In the genomic region with DNA sequence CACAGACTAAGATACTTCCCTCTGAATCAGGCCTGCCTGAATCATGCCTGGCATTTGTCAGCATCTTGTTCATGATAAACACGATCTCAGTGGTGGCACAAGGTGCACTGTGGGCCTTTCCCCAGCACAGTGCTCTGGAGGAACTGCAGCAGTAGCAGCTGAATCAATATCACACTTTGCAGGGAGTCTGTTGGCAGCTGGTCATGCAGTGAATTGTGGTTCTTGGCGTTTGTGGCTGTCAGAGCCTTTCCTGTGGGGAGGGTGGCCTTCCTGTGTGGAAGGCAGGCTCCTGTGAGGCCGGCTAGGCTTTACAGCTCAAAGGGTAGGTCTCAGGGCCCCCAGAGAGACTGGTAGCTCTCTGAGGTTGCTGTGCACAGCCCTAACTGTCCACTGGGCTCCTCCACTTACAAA, we compare ENCODE assay signal across 10 cellular contexts. TPM values are rescaled to one million over a fixed set of nuclear protein-coding genes. Genes with fewer than 3 reads are reported as not detected.
A peak's percentile ranks its signal among the peaks of the same experiment; 100 is the strongest.
DNase-seq lines count a peak whose midpoint lies in the region; ATAC-seq and TF ChIP-seq lines count a peak whose summit lies in the region.
"Had no signal": no experiment of that assay in that cellular context is flagged by ENCODE, and none has a peak within 500 bp of the region (broad histone marks: within the 10 kb centered on the region; RNA-seq: fewer than 3 reads in every experiment).

No MANE protein-coding gene starts in this region.

- H3T11ph ChIP-seq in H9 (ENCODE audit: low read length) = no peak overlapping the region

- ATAC-seq in sciatic nerve = no peak
- ATAC-seq: K562 had no signal

- WGBS in H9 (ENCODE audit: extremely low coverage, insufficient read length, low lambda C conversion rate) = no CpG with 5 or more reads among the region's 3 CpGs

- no peak overlapping the region for H2BK12ac ChIP-seq in H9 (ENCODE audit: insufficient read length, low read depth, low read length)

- H3K4me1 Mint-ChIP-seq in H9 = peaks cover 27 to 35% of the 10 kb centered on the region in 2 experiments

- no peak overlapping the region for H3K56ac ChIP-seq in H9 (ENCODE audit: insufficient read length, low read depth, low read length)

- no peaks in the 10 kb centered on the region for H4K20me1 ChIP-seq in H9 (ENCODE audit: control insufficient read depth, insufficient read depth, insufficient read length)

- H3K27me3 ChIP-seq in H9 (ENCODE audit: insufficient read depth, low read length) = no peaks in the 10 kb centered on the region
- H3K27me3 ChIP-seq: esophagus muscularis mucosa had no signal

- no peak overlapping the region for H3K4me2 ChIP-seq in H9 (ENCODE audit: insufficient read depth, insufficient read length, low read length)

- H4K91ac ChIP-seq in H9 (ENCODE audit: insufficient read length, low read depth, low read length) = no peak overlapping the region

- H3K23ac ChIP-seq in H9 (ENCODE audit: insufficient read length, low read depth, low read length) = no peak overlapping the region

- H2BK20ac ChIP-seq in H9 (ENCODE audit: low read depth, low read length, poor library complexity, severe bottlenecking) = no peak overlapping the region

- no peak overlapping the region for H3K9ac ChIP-seq in H9 (ENCODE audit: extremely low read depth, insufficient read length, low read length)

- no peak overlapping the region for H3K18ac ChIP-seq in H9 (ENCODE audit: insufficient read length, low read depth, low read length)

- H3K27me3 Mint-ChIP-seq in H9 (ENCODE audit: low read depth) = peaks cover 11% of the 10 kb centered on the region

- TF ChIP-seq CTCF in H9 (conservative IDR thresholded peaks at IDR 0.05) = no peak

- no peak overlapping the region for H3K4ac ChIP-seq in H9 (ENCODE audit: low read depth, low read length)

- H4K8ac ChIP-seq in H9 (replicated peaks; ENCODE audit: insufficient read length, low read depth, low read length) = no peak overlapping the region

- no peak overlapping the region; a peak in 1 of 7 replicates for H3K27ac Mint-ChIP-seq in H9

- H2BK15ac ChIP-seq in H9 (ENCODE audit: low read depth, low read length) = no peak overlapping the region

- no peaks in the 10 kb centered on the region; a peak in 1 of 7 replicates for H3K36me3 Mint-ChIP-seq in H9 (ENCODE audit: insufficient read depth in 1 of 3, low read depth in 3 of 3)

- H3K4me3 Mint-ChIP-seq in H9 = no peak overlapping the region

- H3K27ac ChIP-seq in H9 (ENCODE audit: insufficient read length, low read depth, low read length) = no peak overlapping the region
- H3K27ac ChIP-seq: esophagus muscularis mucosa had no signal

- H3K14ac ChIP-seq in H9 (ENCODE audit: insufficient read depth, low read length) = no peak overlapping the region

- no peaks in the 10 kb centered on the region for H3K9me3 ChIP-seq in H9 (ENCODE audit: control insufficient read depth, low read depth, low read length)
- H3K9me3 ChIP-seq: esophagus muscularis mucosa had no signal

- no peak overlapping the region for H2AK5ac ChIP-seq in H9 (ENCODE audit: insufficient read length, low read length)

- 0 out of 5 replicates have a peak, but pooled peaks cover 0 to 3% of the 10 kb centered on the region in 2 experiments for H3K9me3 Mint-ChIP-seq in H9

- no peak overlapping the region for H2AFZ ChIP-seq in H9 (ENCODE audit: low read length)

- H3K79me2 ChIP-seq in H9 (ENCODE audit: insufficient read depth, low read length) = no peaks in the 10 kb centered on the region

- DNase-seq in SKM-1 treated with dmso at 0.1 percent for 144 hours (lab: John Stamatoyannopoulos, UW; ENCODE audit: unreplicated experiment) = peak; percentile 42
- no peak for DNase-seq in SKM-1 (lab: John Stamatoyannopoulos, UW; ENCODE audit: unreplicated experiment)
- peak; percentile 90 for DNase-seq in NCI-H69 (lab: John Stamatoyannopoulos, UW)
- peak; percentile 79 to 93 for DNase-seq in dermis microvascular lymphatic vessel endothelial cell (ENCODE audit: low read depth in 2 of 2)
- peak; percentile 42 for DNase-seq in sciatic nerve (ENCODE audit: low spot score)
- no peak for DNase-seq in stimulated activated CD4-positive, alpha-beta T cell treated with anti-CD3 and anti-CD28 coated beads, Interleukin-12 subunit alpha, Interleukin-12 subunit beta, amount 100 ng/mL, for 4 hours
- DNase-seq in H9 = no peak
- no peak for DNase-seq in stimulated activated CD4-positive, alpha-beta T cell treated with anti-CD3 and anti-CD28 coated beads, Interleukin-15, amount 100 ng/mL, for 24 hours

- no peak overlapping the region for H2BK5ac ChIP-seq in H9 (ENCODE audit: insufficient read length, low read length)

- H3K79me1 ChIP-seq in H9 (ENCODE audit: insufficient read depth, low read depth, low read length, poor library complexity, severe bottlenecking) = no peaks in the 10 kb centered on the region

- H3K23me2 ChIP-seq in H9 (ENCODE audit: insufficient read length, low read depth, low read length, poor library complexity, severe bottlenecking) = no peaks in the 10 kb centered on the region

- intact Hi-C loops in sciatic nerve (cut with DNase I) = no loop called here

- no peak overlapping the region for H2BK120ac ChIP-seq in H9 (ENCODE audit: low read depth, low read length, poor library complexity, severe bottlenecking)

- no peak overlapping the region for H4K5ac ChIP-seq in H9 (ENCODE audit: insufficient read length, low read depth, low read length)

- no peaks in the 10 kb centered on the region; the same call in 1 of the 2 replicates for H3K4me1 ChIP-seq in H9 (ENCODE audit: insufficient read depth, low read length)

RNA-seq across cellular contexts. Expression of gene TLE3, which starts 54.4 kb away (rescaled TPM):
- total RNA-seq in dermis microvascular lymphatic vessel endothelial cell (11.4 and 23.4 TPM in 2 replicates), sciatic nerve (90.1 TPM), H9 (2021) (91.3 and 98.2 TPM in 2 replicates)

Comparison
In these comparisons a context has a peak if more than half of its experiments do, and no peak if none do; other contexts are left out.
1. DNase-seq: peak in SKM-1 treated with dmso at 0.1 percent for 144 hours (single experiment), NCI-H69 (single experiment), dermis microvascular lymphatic vessel endothelial cell (2 of 2) and sciatic nerve (single experiment); none in SKM-1 (single experiment), stimulated activated CD4-positive, alpha-beta T cell treated with anti-CD3 and anti-CD28 coated beads, Interleukin-12 subunit alpha, Interleukin-12 subunit beta, amount 100 ng/mL, for 4 hours (single experiment), H9 (single experiment) and stimulated activated CD4-positive, alpha-beta T cell treated with anti-CD3 and anti-CD28 coated beads, Interleukin-15, amount 100 ng/mL, for 24 hours (single experiment).